In genomic region chr15:45529613-45530012, GRCh38 we compare ENCODE assay signal across 23 cellular contexts. TPM values are rescaled to one million over a fixed set of nuclear protein-coding genes. Genes with fewer than 3 reads are reported as not detected.
DNase-seq lines count a peak whose midpoint lies in the region; ATAC-seq and TF ChIP-seq lines count a peak whose summit lies in the region.
"Had no signal": no experiment of that assay in that cellular context is flagged by ENCODE, and none has a peak within 500 bp of the region (broad histone marks: within the 10 kb centered on the region; RNA-seq: fewer than 3 reads in every experiment).

No MANE protein-coding gene starts in this region.

- H3K36me3 ChIP-seq in right atrium auricular region (no peaks in the 10 kb centered on the region), heart right ventricle (no peaks in the 10 kb centered on the region)
- H3K36me3 ChIP-seq: HAP-1 had no signal

- TF ChIP-seq CTCF in right atrium auricular region (IDR thresholded peaks at IDR 0.05) (no peak), heart right ventricle (IDR thresholded peaks at IDR 0.05) (no peak)

- peaks cover 6% of the 10 kb centered on the region for H3K4me1 Mint-ChIP-seq in stimulated activated effector memory CD8-positive, alpha-beta T cell treated with anti-CD3 and anti-CD28 coated beads, Interleukin-12 subunit alpha, Interleukin-12 subunit beta, amount 100 ng/mL, for 72 hours
- H3K4me1 Mint-ChIP-seq in activated naive CD8-positive, alpha-beta T cell treated with anti-CD3 and anti-CD28 coated beads, Interleukin-2, amount 50 U/mL, for 24 hours: no peaks in the 10 kb centered on the region
- H3K4me1 Mint-ChIP-seq: GM23338 had no signal

- H3K27ac ChIP-seq in right atrium auricular region (no peak overlapping the region), heart right ventricle (no peak overlapping the region)
- H3K27ac ChIP-seq: C4-2B, SK-N-MC had no signal

- DNase-seq in Right ventricle myocardium inferior (ENCODE audit: missing footprints) (no peak), right atrium auricular region (ENCODE audit: low spot score) (no peak), RKO (ENCODE audit: low spot score) (peak; percentile 21), heart right ventricle (peak in 1 of 2 donors; percentile 8)
- DNase-seq in stimulated activated effector memory CD8-positive, alpha-beta T cell treated with anti-CD3 and anti-CD28 coated beads, Interleukin-12 subunit alpha, Interleukin-12 subunit beta, amount 100 ng/mL, for 72 hours (ENCODE audit: low spot score in 2 of 2): no peak
- DNase-seq in effector CD8-positive, alpha-beta T cell (lab: John Stamatoyannopoulos, UW): no peak
- no peak for DNase-seq in stimulated activated naive CD8-positive, alpha-beta T cell treated with anti-CD3 and anti-CD28 coated beads, Interleukin-15, Interleukin-2, amounts not matched to agents 100 U/mL and 50 U/mL, for 24 hours
- DNase-seq in activated naive CD8-positive, alpha-beta T cell treated with anti-CD3 and anti-CD28 coated beads, Interleukin-2, amount 50 U/mL, for 24 hours: no peak
- DNase-seq: GDM1; Karpas-422; NCI-H1092 treated with DMSO at 0.1 percent for 48 hours; NCI-H1436 treated with DMSO at 0.1 percent for 48 hours; NCI-H1930; NCI-H69; NK-92 treated with Interleukin-12 subunit alpha and Interleukin-12 subunit beta, amount 100 ng/mL, for 24 hours; OCI-M1; SHP77 treated with DMSO at 0.1 percent for 48 hours; SW 1271 had no signal

- no peak overlapping the region for H3K4me3 ChIP-seq in right atrium auricular region
- no peak overlapping the region for H3K4me3 ChIP-seq in heart right ventricle
- H3K4me3 ChIP-seq: GM23338, HAP-1, SK-N-MC had no signal

- ATAC-seq in Right ventricle myocardium inferior (peak; percentile 46), heart right ventricle (peak in 5 of 8 donors; percentile 55 to 83 (median 68))
- peak; percentile 52 for ATAC-seq in stimulated activated effector memory CD8-positive, alpha-beta T cell treated with anti-CD3 and anti-CD28 coated beads, Interleukin-12 subunit alpha, Interleukin-12 subunit beta, amount 100 ng/mL, for 72 hours
- no peak for ATAC-seq in stimulated activated naive CD8-positive, alpha-beta T cell treated with anti-CD3 and anti-CD28 coated beads, Interleukin-15, Interleukin-2, amounts not matched to agents 100 U/mL and 50 U/mL, for 24 hours
- ATAC-seq in activated naive CD8-positive, alpha-beta T cell treated with anti-CD3 and anti-CD28 coated beads, Interleukin-2, amount 50 U/mL, for 24 hours: no peak
- ATAC-seq: GM23338 had no signal

- no peaks in the 10 kb centered on the region for H3K9me3 ChIP-seq in right atrium auricular region
- H3K9me3 ChIP-seq in heart right ventricle: no peaks in the 10 kb centered on the region
- H3K9me3 ChIP-seq: HAP-1 had no signal

- intact Hi-C loops in Right ventricle myocardium inferior (cut with DNase I) (loop anchor here (10.0 kb wide), 1 partner anchor 335 kb away; no protein-coding TSS in a partner anchor), heart right ventricle (cut with DNase I) (loop anchor here in 2 of 10 donors (10.0 kb wide), 2 partner anchors 55 to 75 kb away; partner anchors contain the start of gene BLOC1S6 (in 1 of the 2))

- H3K27me3 ChIP-seq in right atrium auricular region (no peaks in the 10 kb centered on the region), heart right ventricle (peaks cover 0 to 11% (median 0%) of the 10 kb centered on the region in 7 donors)

- H3K9me3 Mint-ChIP-seq in stimulated activated effector memory CD8-positive, alpha-beta T cell treated with anti-CD3 and anti-CD28 coated beads, Interleukin-12 subunit alpha, Interleukin-12 subunit beta, amount 100 ng/mL, for 72 hours: no peaks in the 10 kb centered on the region
- no peaks in the 10 kb centered on the region for H3K9me3 Mint-ChIP-seq in activated naive CD8-positive, alpha-beta T cell treated with anti-CD3 and anti-CD28 coated beads, Interleukin-2, amount 50 U/mL, for 24 hours
- H3K9me3 Mint-ChIP-seq: GM23338, IgD-negative memory B cell had no signal

- whole genome bisulfite sequencing in heart right ventricle, 2 donors: 57 to 65% methylated on average over 3 of the region's 3 CpGs

- no peak overlapping the region for H3K4me3 Mint-ChIP-seq in stimulated activated effector memory CD8-positive, alpha-beta T cell treated with anti-CD3 and anti-CD28 coated beads, Interleukin-12 subunit alpha, Interleukin-12 subunit beta, amount 100 ng/mL, for 72 hours
- H3K4me3 Mint-ChIP-seq in activated naive CD8-positive, alpha-beta T cell treated with anti-CD3 and anti-CD28 coated beads, Interleukin-2, amount 50 U/mL, for 24 hours: no peak overlapping the region
- H3K4me3 Mint-ChIP-seq: GM23338 had no signal

- H3K36me3 Mint-ChIP-seq in stimulated activated effector memory CD8-positive, alpha-beta T cell treated with anti-CD3 and anti-CD28 coated beads, Interleukin-12 subunit alpha, Interleukin-12 subunit beta, amount 100 ng/mL, for 72 hours: no peaks in the 10 kb centered on the region
- no peaks in the 10 kb centered on the region for H3K36me3 Mint-ChIP-seq in activated naive CD8-positive, alpha-beta T cell treated with anti-CD3 and anti-CD28 coated beads, Interleukin-2, amount 50 U/mL, for 24 hours (ENCODE audit: low read depth)

- no peaks in the 10 kb centered on the region for H3K4me1 ChIP-seq in right atrium auricular region
- no peaks in the 10 kb centered on the region for H3K4me1 ChIP-seq in heart right ventricle

- no peak overlapping the region for H3K27ac Mint-ChIP-seq in stimulated activated effector memory CD8-positive, alpha-beta T cell treated with anti-CD3 and anti-CD28 coated beads, Interleukin-12 subunit alpha, Interleukin-12 subunit beta, amount 100 ng/mL, for 72 hours
- no peak overlapping the region for H3K27ac Mint-ChIP-seq in activated naive CD8-positive, alpha-beta T cell treated with anti-CD3 and anti-CD28 coated beads, Interleukin-2, amount 50 U/mL, for 24 hours
- H3K27ac Mint-ChIP-seq: GM23338, IgD-negative memory B cell had no signal

- peaks cover 2% of the 10 kb centered on the region for H3K27me3 Mint-ChIP-seq in activated naive CD8-positive, alpha-beta T cell treated with anti-CD3 and anti-CD28 coated beads, Interleukin-2, amount 50 U/mL, for 24 hours
- H3K27me3 Mint-ChIP-seq: IgD-negative memory B cell had no signal

RNA-seq across cellular contexts. Expression of gene SLC30A4, which starts 7.1 kb away (rescaled TPM):
- total RNA-seq in Right ventricle myocardium inferior: 4.0 TPM
- total RNA-seq in right atrium auricular region: 1 to 10 TPM; 4.1 to 4.9 TPM
- total RNA-seq in heart right ventricle: 1 to 10 TPM; 2.5 to 4.5 (median 3.1) TPM
- polyA plus RNA-seq in heart right ventricle: 1 to 10 TPM; 1.4 to 2.1 TPM
- total RNA-seq: GM23338 had no signal
- polyA plus RNA-seq: GM23338 had no signal

RNA-seq across cellular contexts. Expression of gene BLOC1S6, which starts 57.6 kb away (rescaled TPM):
- total RNA-seq in Right ventricle myocardium inferior (25.0 TPM), right atrium auricular region (10 to 100 TPM; 37.7 to 46.6 TPM), heart right ventricle (10 to 100 TPM; 24.8 to 33.9 (median 28.5) TPM)
- 10 to 100 TPM in 1 of 2 donors, 1 to 10 TPM in 1; 8.6 to 11.0 TPM for polyA plus RNA-seq in heart right ventricle

Comparison
In these comparisons a context has a peak if more than half of its experiments do, and no peak if none do; other contexts are left out.
1. ATAC-seq: peak in Right ventricle myocardium inferior (single experiment), heart right ventricle (5 of 8) and stimulated activated effector memory CD8-positive, alpha-beta T cell treated with anti-CD3 and anti-CD28 coated beads, Interleukin-12 subunit alpha, Interleukin-12 subunit beta, amount 100 ng/mL, for 72 hours (single experiment); none in stimulated activated naive CD8-positive, alpha-beta T cell treated with anti-CD3 and anti-CD28 coated beads, Interleukin-15, Interleukin-2, amounts not matched to agents 100 U/mL and 50 U/mL, for 24 hours (single experiment) and activated naive CD8-positive, alpha-beta T cell treated with anti-CD3 and anti-CD28 coated beads, Interleukin-2, amount 50 U/mL, for 24 hours (single experiment).